In the genomic region with DNA sequence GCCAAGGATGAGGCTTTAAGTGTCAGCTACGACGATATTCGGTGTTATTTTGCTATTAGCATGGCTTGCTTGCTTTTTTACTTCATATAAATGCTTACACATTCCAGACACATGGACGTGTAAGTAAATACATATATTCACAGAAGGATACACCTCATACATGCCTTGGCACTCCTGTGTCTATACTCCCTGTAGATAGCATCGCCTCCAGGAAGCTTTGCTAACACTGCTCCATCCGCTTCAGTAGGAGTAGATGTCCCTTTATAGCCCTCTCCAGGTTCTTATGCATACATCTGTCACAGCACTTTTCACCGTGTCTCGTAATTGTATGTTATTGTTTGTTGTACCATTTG, we compare ENCODE assay signal across 1 cellular context.
TF ChIP-seq lines count a peak whose summit lies in the region.

No MANE protein-coding gene starts in this region.

TF ChIP-seq in H1, 55 proteins besides CTCF, POLR2A, EP300 and RAD21 (continued from another document):
- TF ChIP-seq RFX5 (IDR thresholded peaks at IDR 0.05; ENCODE audit: borderline replicate concordance, low read depth, low read length) = no peak
- no peak for TF ChIP-seq POLR2AphosphoS5 (IDR thresholded peaks at IDR 0.05; ENCODE audit: low read depth, low read length)
- TF ChIP-seq EZH2 (IDR thresholded peaks at IDR 0.05; ENCODE audit: low read depth, low read length, severe bottlenecking) = no peak
- no peak for TF ChIP-seq TAF7 (optimal IDR thresholded peaks at IDR 0.05; ENCODE audit: borderline replicate concordance, low read depth, low read length)
- no peak for TF ChIP-seq BRCA1 (IDR thresholded peaks at IDR 0.05; ENCODE audit: low read depth, low read length)
- TF ChIP-seq, protein P1, sequence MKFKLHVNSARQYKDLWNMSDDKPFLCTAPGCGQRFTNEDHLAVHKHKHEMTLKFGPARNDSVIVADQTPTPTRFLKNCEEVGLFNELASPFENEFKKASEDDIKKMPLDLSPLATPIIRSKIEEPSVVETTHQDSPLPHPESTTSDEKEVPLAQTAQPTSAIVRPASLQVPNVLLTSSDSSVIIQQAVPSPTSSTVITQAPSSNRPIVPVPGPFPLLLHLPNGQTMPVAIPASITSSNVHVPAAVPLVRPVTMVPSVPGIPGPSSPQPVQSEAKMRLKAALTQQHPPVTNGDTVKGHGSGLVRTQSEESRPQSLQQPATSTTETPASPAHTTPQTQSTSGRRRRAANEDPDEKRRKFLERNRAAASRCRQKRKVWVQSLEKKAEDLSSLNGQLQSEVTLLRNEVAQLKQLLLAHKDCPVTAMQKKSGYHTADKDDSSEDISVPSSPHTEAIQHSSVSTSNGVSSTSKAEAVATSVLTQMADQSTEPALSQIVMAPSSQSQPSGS (IDR thresholded peaks at IDR 0.05; ENCODE audit: low read length) = no peak
- TF ChIP-seq CHD2 (IDR thresholded peaks at IDR 0.05; ENCODE audit: low read length) = no peak
- TF ChIP-seq RBBP5 (IDR thresholded peaks at IDR 0.05; ENCODE audit: borderline replicate concordance, low read depth, low read length) = no peak
